In genomic region chr13:33799950-33800592, GRCh38 we compare ENCODE assay signal across 8 cellular contexts. TPM values are rescaled to one million over a fixed set of nuclear protein-coding genes. Genes with fewer than 3 reads are reported as not detected.
A peak's percentile ranks its signal among the peaks of the same experiment; 100 is the strongest.
DNase-seq lines count a peak whose midpoint lies in the region; ATAC-seq and TF ChIP-seq lines count a peak whose summit lies in the region.

No MANE protein-coding gene starts in this region.

- no peak overlapping the region for H3K4me3 Mint-ChIP-seq in activated naive CD8-positive, alpha-beta T cell treated with anti-CD3 and anti-CD28 coated beads for 36 hours

- DNase-seq in AG04450 (ENCODE audit: low read depth, low spot score) (no peak), SW480 (ENCODE audit: low spot score) (peak; percentile 28), inferior parietal cortex (ENCODE audit: extremely low spot score) (peak; percentile 61), CD1c-positive myeloid dendritic cell (ENCODE audit: extremely low spot score) (no peak), DMS153 (lab: John Stamatoyannopoulos, UW) (no peak)
- no peak for DNase-seq in activated naive CD8-positive, alpha-beta T cell treated with anti-CD3 and anti-CD28 coated beads for 36 hours

- no peak overlapping the region for H3K27ac ChIP-seq in AG04450 (ENCODE audit: low read depth, low read length)

- H3K4me3 ChIP-seq in AG04450 (ENCODE audit: low read depth, low read length) = no peak overlapping the region

- no peak overlapping the region for H3K27ac Mint-ChIP-seq in activated naive CD8-positive, alpha-beta T cell treated with anti-CD3 and anti-CD28 coated beads for 36 hours

- POLR2A ChIA-PET in AG04450 (lab: Yijun Ruan, JAX) = interaction anchor here (1.1 kb wide), 1 partner anchor 18 kb away, joined by 3 read pairs; the partner anchor contains the start of gene RFC3

- peak; percentile 53 for TF ChIP-seq CTCF in AG04450 (IDR thresholded peaks at IDR 0.05; ENCODE audit: low read depth, low read length)

- no peaks in the 10 kb centered on the region for H3K9me3 Mint-ChIP-seq in activated naive CD8-positive, alpha-beta T cell treated with anti-CD3 and anti-CD28 coated beads for 36 hours

- CTCF ChIA-PET in AG04450 (lab: Charles Lee) = interaction anchor here (0.5 to 3.6 kb wide), 33 partner anchors 8 to 1365 kb away, joined by 3 to 40 read pairs (median 4); no protein-coding TSS in a partner anchor

- peaks cover 5% of the 10 kb centered on the region for H3K4me1 Mint-ChIP-seq in activated naive CD8-positive, alpha-beta T cell treated with anti-CD3 and anti-CD28 coated beads for 36 hours

- H3K9me3 ChIP-seq in AG04450 (ENCODE audit: control insufficient read depth, insufficient read depth, low read length) = no peaks in the 10 kb centered on the region

- ATAC-seq in GM21723 (IDR thresholded peaks at IDR 0.05; ENCODE audit: unreplicated experiment) (peak; percentile 63), GM19463 (IDR thresholded peaks at IDR 0.05; ENCODE audit: unreplicated experiment) (no peak)

- H3K36me3 Mint-ChIP-seq in activated naive CD8-positive, alpha-beta T cell treated with anti-CD3 and anti-CD28 coated beads for 36 hours = no peaks in the 10 kb centered on the region

- H3K27me3 ChIP-seq in AG04450 (ENCODE audit: control insufficient read depth, insufficient read depth, low read length) = no peaks in the 10 kb centered on the region

- H3K27me3 Mint-ChIP-seq in activated naive CD8-positive, alpha-beta T cell treated with anti-CD3 and anti-CD28 coated beads for 36 hours = peaks cover 11% of the 10 kb centered on the region

RNA-seq across cellular contexts. Expression of gene RFC3, which starts 17.9 kb away (rescaled TPM):
- 5.3 and 7.1 TPM in 2 replicates for polyA plus RNA-seq in AG04450 (2011; rRNA removed)
- 3.1 and 3.8 TPM in 2 replicates for polyA minus RNA-seq in AG04450 (2011; rRNA and poly(A)+ RNA removed)
- 10 to 100 TPM; 77.5 to 78.5 TPM for total RNA-seq in activated naive CD8-positive, alpha-beta T cell treated with anti-CD3 and anti-CD28 coated beads for 36 hours

Comparison
In these comparisons a context has a peak if more than half of its experiments do, and no peak if none do; other contexts are left out.
1. DNase-seq: peak in SW480 (single experiment) and inferior parietal cortex (single experiment); none in AG04450 (single experiment), CD1c-positive myeloid dendritic cell (single experiment), DMS153 (single experiment) and activated naive CD8-positive, alpha-beta T cell treated with anti-CD3 and anti-CD28 coated beads for 36 hours (single experiment).